8 cellular contexts compared by ENCODE assay signal in genomic region chr11:125903753-125904659, GRCh38. TPM values are rescaled to one million over a fixed set of nuclear protein-coding genes. Genes with fewer than 3 reads are reported as not detected.
DNase-seq lines count a peak whose midpoint lies in the region; ATAC-seq and TF ChIP-seq lines count a peak whose summit lies in the region.

TSS of gene DDX25 (plus strand) at chr11:125904508. CDS start at chr11:125904518, 10 bp downstream.

- H3K27me3 Mint-ChIP-seq in activated naive CD4-positive, alpha-beta T cell treated with anti-CD3 and anti-CD28 coated beads for 36 hours (ENCODE audit: low read depth), result peaks cover 25% of the 10 kb centered on the region
- peaks cover 22% of the 10 kb centered on the region for H3K27me3 Mint-ChIP-seq in activated B cell treated with CpG ODN at 0.5 μM for 24 hours
- H3K27me3 Mint-ChIP-seq in nephron progenitor cell (ENCODE audit: low read depth, poor library complexity), result peaks cover 51% of the 10 kb centered on the region

- intact Hi-C loops in activated naive CD4-positive, alpha-beta T cell treated with anti-CD3 and anti-CD28 coated beads for 36 hours (cut with micrococcal nuclease), result loop anchor here (1.0 to 5.0 kb wide), 8 partner anchors 17 to 400 kb away; partner anchors contain the start of genes CHEK1, DCPS, FAM118B and FOXRED1
- intact Hi-C loops in activated B cell treated with CpG ODN at 0.5 μM for 24 hours (cut with micrococcal nuclease), result loop anchor here (1.0 to 5.0 kb wide), 5 partner anchors 17 to 365 kb away; partner anchors contain the start of genes CDON, CHEK1, FAM118B and FOXRED1

- peaks cover 35% of the 10 kb centered on the region for H3K4me1 Mint-ChIP-seq in activated naive CD4-positive, alpha-beta T cell treated with anti-CD3 and anti-CD28 coated beads for 36 hours (ENCODE audit: low read depth)
- peaks cover 31% of the 10 kb centered on the region for H3K4me1 Mint-ChIP-seq in activated B cell treated with CpG ODN at 0.5 μM for 24 hours
- peaks cover 24% of the 10 kb centered on the region for H3K4me1 Mint-ChIP-seq in nephron progenitor cell

- H3K36me3 Mint-ChIP-seq in activated naive CD4-positive, alpha-beta T cell treated with anti-CD3 and anti-CD28 coated beads for 36 hours (ENCODE audit: low read depth), result peaks cover 22% of the 10 kb centered on the region
- H3K36me3 Mint-ChIP-seq in activated B cell treated with CpG ODN at 0.5 μM for 24 hours (ENCODE audit: low read depth), result peaks cover 28% of the 10 kb centered on the region
- H3K36me3 Mint-ChIP-seq in nephron progenitor cell (ENCODE audit: low read depth), result peaks cover 9% of the 10 kb centered on the region

- H3K36me3 ChIP-seq in esophagus (ENCODE audit: control insufficient read depth in 2 of 2, insufficient read depth in 2 of 2, low read length in 1 of 2), result no peaks in the 10 kb centered on the region

- ATAC-seq in activated B cell treated with CpG ODN at 0.5 μM for 24 hours (ENCODE audit: low read depth) (no peak), GM18867 (IDR thresholded peaks at IDR 0.05; ENCODE audit: unreplicated experiment) (no peak), HG03108 (IDR thresholded peaks at IDR 0.05; ENCODE audit: unreplicated experiment) (no peak)

- H3K27ac ChIP-seq in esophagus (ENCODE audit: low read depth in 2 of 2, low read length in 1 of 2), result no peak within 1 kb of the TSS

- DNase-seq in activated naive CD4-positive, alpha-beta T cell treated with anti-CD3 and anti-CD28 coated beads for 36 hours, result peak; percentile 35
- no peak for DNase-seq in activated naive CD4-positive, alpha-beta T cell treated with Interleukin-2 at 50 U/mL for 16 hours
- DNase-seq in activated B cell treated with CpG ODN at 0.5 μM for 24 hours, result no peak
- peak; percentile 73 for DNase-seq in nephron progenitor cell
- no peak for DNase-seq in LoVo (ENCODE audit: low spot score)

- peaks cover 4% of the 10 kb centered on the region in 2 donors for H3K4me1 ChIP-seq in esophagus (ENCODE audit: control insufficient read depth in 2 of 2, insufficient read depth in 2 of 2, low read length in 1 of 2)

- H3K4me3 Mint-ChIP-seq in activated naive CD4-positive, alpha-beta T cell treated with anti-CD3 and anti-CD28 coated beads for 36 hours, result peak within 1 kb of the TSS; percentile 94
- H3K4me3 Mint-ChIP-seq in activated B cell treated with CpG ODN at 0.5 μM for 24 hours, result peak within 1 kb of the TSS; percentile 94
- peak within 1 kb of the TSS; percentile 99 for H3K4me3 Mint-ChIP-seq in nephron progenitor cell

- TF ChIP-seq CTCF in activated B cell treated with CpG ODN at 0.5 μM for 24 hours (IDR thresholded peaks at IDR 0.05), result no peak
- TF ChIP-seq CTCF in nephron progenitor cell (IDR thresholded peaks at IDR 0.05), result no peak

- H3K9me3 ChIP-seq in esophagus (ENCODE audit: control insufficient read depth in 2 of 2, insufficient read depth in 1 of 2, low read depth in 1 of 2, low read length in 1 of 2), result no peaks in the 10 kb centered on the region

- CTCF ChIA-PET in activated naive CD4-positive, alpha-beta T cell treated with anti-CD3 and anti-CD28 coated beads for 36 hours (lab: Charles Lee), result interaction anchor here (0.9 to 1.4 kb wide), 2 partner anchors 17 to 19 kb away, joined by 4 to 7 read pairs; partner anchors contain the start of gene HYLS1
- CTCF ChIA-PET in activated B cell treated with CpG ODN at 0.5 μM for 24 hours (lab: Charles Lee), result interaction anchor here (1.0 to 1.6 kb wide), 2 partner anchors 16 to 17 kb away, joined by 3 to 13 read pairs; partner anchors contain the start of gene HYLS1

- peak within 1 kb of the TSS; percentile 25 to 87 for H3K4me3 ChIP-seq in esophagus (ENCODE audit: low read depth in 1 of 2, low read length in 2 of 2)

- POLR2A ChIA-PET in activated B cell treated with CpG ODN at 0.5 μM for 24 hours (lab: Charles Lee), result interaction anchor here (0.7 to 2.7 kb wide), 3 partner anchors 17 to 307 kb away, joined by 3 to 64 read pairs (median 6); partner anchors contain the start of genes CHEK1, HYLS1 and RPUSD4

- no peak within 1 kb of the TSS for H3K27ac Mint-ChIP-seq in activated naive CD4-positive, alpha-beta T cell treated with anti-CD3 and anti-CD28 coated beads for 36 hours
- H3K27ac Mint-ChIP-seq in activated B cell treated with CpG ODN at 0.5 μM for 24 hours (no peak within 1 kb of the TSS), nephron progenitor cell (no peak within 1 kb of the TSS)

- 4 to 6% methylated on average over 67 to 81 of the region's 81 CpGs for WGBS in esophagus, 2 donors

- no peaks in the 10 kb centered on the region for H3K9me3 Mint-ChIP-seq in activated naive CD4-positive, alpha-beta T cell treated with anti-CD3 and anti-CD28 coated beads for 36 hours
- no peaks in the 10 kb centered on the region for H3K9me3 Mint-ChIP-seq in activated B cell treated with CpG ODN at 0.5 μM for 24 hours
- peaks cover 19% of the 10 kb centered on the region for H3K9me3 Mint-ChIP-seq in nephron progenitor cell

- peaks cover 0 to 3% of the 10 kb centered on the region in 2 donors for H3K27me3 ChIP-seq in esophagus (ENCODE audit: control insufficient read depth in 1 of 2, insufficient read depth in 2 of 2, low read length in 2 of 2)

RNA-seq across cellular contexts. Expression of gene DDX25, which starts in this region (rescaled TPM):
- total RNA-seq in activated naive CD4-positive, alpha-beta T cell treated with anti-CD3 and anti-CD28 coated beads for 36 hours, result not detected
- total RNA-seq in activated B cell treated with CpG ODN at 0.5 μM for 24 hours, result 0.24 TPM in 1 of 2 replicates, not detected in the other
- polyA plus RNA-seq in esophagus, result under 1 TPM; 0.14 to 0.27 TPM

Comparison
In these comparisons a context has a peak if more than half of its experiments do, and no peak if none do; other contexts are left out.
1. Peak in DNase-seq in activated naive CD4-positive, alpha-beta T cell treated with anti-CD3 and anti-CD28 coated beads for 36 hours; RNA of the gene not detected or under 1 TPM.